12 cellular contexts compared by ENCODE assay signal in the genomic region with DNA sequence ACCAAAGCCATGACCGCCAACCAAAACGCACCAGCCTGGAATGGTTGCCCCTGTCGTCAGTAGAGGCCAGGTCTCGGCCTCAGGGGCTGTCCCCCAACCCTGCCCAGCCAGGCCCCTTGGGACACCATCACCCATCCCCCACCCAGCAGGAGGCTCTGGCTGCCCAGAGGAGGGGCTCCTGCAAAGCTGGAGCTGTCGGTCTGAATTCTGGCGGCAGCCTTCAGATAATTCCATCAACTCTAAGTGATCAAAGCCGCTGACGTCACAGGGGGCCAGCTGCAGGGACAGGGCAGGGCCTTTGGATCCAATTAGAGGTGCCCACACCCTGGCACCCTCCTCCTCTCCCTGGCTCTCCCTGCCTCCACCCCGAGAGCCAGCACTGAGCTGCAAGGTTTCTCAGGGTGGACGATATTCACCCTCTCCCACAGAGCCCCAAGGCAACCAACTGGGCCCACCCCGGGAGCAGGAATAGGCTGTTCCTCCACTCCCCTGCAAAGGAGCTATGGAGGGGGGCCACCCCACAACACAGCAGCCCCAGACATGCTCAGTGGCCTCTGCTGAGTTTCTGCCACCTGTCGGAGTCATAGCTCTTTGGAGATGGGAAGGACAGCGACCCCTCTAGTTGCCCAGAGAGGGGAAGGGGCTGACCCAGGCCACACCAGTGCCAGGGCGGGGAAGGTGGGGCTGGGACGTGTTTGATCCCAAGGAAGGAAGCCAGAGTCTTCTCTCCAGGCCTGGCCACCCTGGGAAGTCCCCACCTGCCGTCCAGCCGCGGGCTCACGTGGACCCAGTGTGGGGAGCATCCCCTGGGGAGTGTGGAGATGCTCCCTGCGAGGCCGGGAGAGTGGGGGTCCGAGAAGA.
DNase-seq lines count a peak whose midpoint lies in the region; ATAC-seq and TF ChIP-seq lines count a peak whose summit lies in the region.
"Had no signal": no experiment of that assay in that cellular context is flagged by ENCODE, and none has a peak within 500 bp of the region (broad histone marks: within the 10 kb centered on the region; RNA-seq: fewer than 3 reads in every experiment).

No MANE protein-coding gene starts in this region.

- peaks cover 11% of the 10 kb centered on the region for H3K4me1 Mint-ChIP-seq in activated naive CD8-positive, alpha-beta T cell (ENCODE audit: low read depth)
- peaks cover 9% of the 10 kb centered on the region for H3K4me1 Mint-ChIP-seq in activated naive CD8-positive, alpha-beta T cell treated with anti-CD3 and anti-CD28 coated beads, Interleukin-2, amount 50 U/mL, for 24 hours
- peaks cover 15% of the 10 kb centered on the region for H3K4me1 Mint-ChIP-seq in activated B cell treated with CpG ODN at 0.5 μM for 24 hours

- no peak overlapping the region for H3K27ac Mint-ChIP-seq in activated naive CD8-positive, alpha-beta T cell
- H3K27ac Mint-ChIP-seq in activated naive CD8-positive, alpha-beta T cell treated with anti-CD3 and anti-CD28 coated beads, Interleukin-2, amount 50 U/mL, for 24 hours, result no peak overlapping the region
- no peak overlapping the region for H3K27ac Mint-ChIP-seq in activated B cell treated with CpG ODN at 0.5 μM for 24 hours

- H3K36me3 ChIP-seq in tibial nerve, result no peaks in the 10 kb centered on the region

- no peaks in the 10 kb centered on the region for H3K9me3 Mint-ChIP-seq in activated naive CD8-positive, alpha-beta T cell (ENCODE audit: low read depth)
- no peaks in the 10 kb centered on the region for H3K9me3 Mint-ChIP-seq in activated naive CD8-positive, alpha-beta T cell treated with anti-CD3 and anti-CD28 coated beads, Interleukin-2, amount 50 U/mL, for 24 hours
- no peaks in the 10 kb centered on the region for H3K9me3 Mint-ChIP-seq in activated B cell treated with CpG ODN at 0.5 μM for 24 hours
- H3K9me3 Mint-ChIP-seq: activated T-helper 2 cell treated with anti-CD3 and anti-CD28 coated beads, Interferon-gamma antibody, Interleukin-2, Interleukin-4, amounts not matched to agents 10 μg/mL and 5 μg/mL and 100 μg/mL, durations not matched to agents 14 hours and 24 hours and 36 hours; stimulated activated naive CD8-positive, alpha-beta T cell treated with anti-CD3 and anti-CD28 coated beads, Interleukin-15, Interleukin-2, amounts not matched to agents 100 ng/mL and 50 ng/mL, for 24 hours had no signal

- H3K27me3 Mint-ChIP-seq in activated naive CD8-positive, alpha-beta T cell, result no peaks in the 10 kb centered on the region
- H3K27me3 Mint-ChIP-seq in activated naive CD8-positive, alpha-beta T cell treated with anti-CD3 and anti-CD28 coated beads, Interleukin-2, amount 50 U/mL, for 24 hours, result peaks cover 10% of the 10 kb centered on the region
- H3K27me3 Mint-ChIP-seq in activated B cell treated with CpG ODN at 0.5 μM for 24 hours, result no peaks in the 10 kb centered on the region
- H3K27me3 Mint-ChIP-seq: stimulated activated naive CD8-positive, alpha-beta T cell treated with anti-CD3 and anti-CD28 coated beads, Interleukin-15, Interleukin-2, amounts not matched to agents 100 ng/mL and 50 ng/mL, for 24 hours had no signal

- CTCF ChIA-PET in activated B cell treated with CpG ODN at 0.5 μM for 24 hours (lab: Charles Lee), result interaction anchor here (1.0 to 1.9 kb wide), 9 partner anchors 9 to 477 kb away, joined by 3 to 11 read pairs (median 4); no protein-coding TSS in a partner anchor

- TF ChIP-seq POLR2A in tibial nerve (IDR thresholded peaks at IDR 0.05), result no peak

- peak overlapping the region; percentile 49 for H3K4me3 Mint-ChIP-seq in activated naive CD8-positive, alpha-beta T cell
- no peak overlapping the region for H3K4me3 Mint-ChIP-seq in activated naive CD8-positive, alpha-beta T cell treated with anti-CD3 and anti-CD28 coated beads, Interleukin-2, amount 50 U/mL, for 24 hours
- H3K4me3 Mint-ChIP-seq in activated B cell treated with CpG ODN at 0.5 μM for 24 hours, result peak overlapping the region; percentile 55

- TF ChIP-seq EP300 in tibial nerve (IDR thresholded peaks at IDR 0.05), result no peak

- peaks cover 0 to 3% of the 10 kb centered on the region in 2 donors for H3K27me3 ChIP-seq in tibial nerve

- ATAC-seq in activated naive CD8-positive, alpha-beta T cell treated with anti-CD3 and anti-CD28 coated beads, Interleukin-2, amount 50 U/mL, for 24 hours, result no peak
- ATAC-seq in activated B cell treated with CpG ODN at 0.5 μM for 24 hours (ENCODE audit: low read depth) (no peak), GM19324 (IDR thresholded peaks at IDR 0.05; ENCODE audit: low FRiP score, unreplicated experiment) (no peak)

- peak overlapping the region; percentile 9 to 65 (median 56) for H3K27ac ChIP-seq in tibial nerve

- no peak for TF ChIP-seq CTCF in activated B cell treated with CpG ODN at 0.5 μM for 24 hours (IDR thresholded peaks at IDR 0.05)
- no peak for TF ChIP-seq CTCF in tibial nerve (IDR thresholded peaks at IDR 0.05)

- H3K4me3 ChIP-seq in tibial nerve, result peak overlapping the region; percentile 60 to 82 (median 66)
- H3K4me3 ChIP-seq: lung had no signal

- H3K36me3 Mint-ChIP-seq in activated naive CD8-positive, alpha-beta T cell, result no peaks in the 10 kb centered on the region
- no peaks in the 10 kb centered on the region for H3K36me3 Mint-ChIP-seq in activated naive CD8-positive, alpha-beta T cell treated with anti-CD3 and anti-CD28 coated beads, Interleukin-2, amount 50 U/mL, for 24 hours (ENCODE audit: low read depth)
- peaks cover 2% of the 10 kb centered on the region for H3K36me3 Mint-ChIP-seq in activated B cell treated with CpG ODN at 0.5 μM for 24 hours (ENCODE audit: low read depth)

- H3K9me3 ChIP-seq in tibial nerve, result no peaks in the 10 kb centered on the region

- DNase-seq in activated naive CD8-positive, alpha-beta T cell treated with anti-CD3 and anti-CD28 coated beads, Interleukin-2, amount 50 U/mL, for 24 hours, result no peak
- DNase-seq in activated B cell treated with CpG ODN at 0.5 μM for 24 hours (no peak), left kidney (ENCODE audit: low read depth, low spot score) (peak; percentile 60), tibial nerve (ENCODE audit: low spot score in 2 of 2) (no peak), germinal center (ENCODE audit: low spot score) (no peak), head of caudate nucleus (no peak)
- DNase-seq: DMS 273 treated with DMSO at 0.1 percent for 48 hours had no signal

- intact Hi-C loops in activated B cell treated with CpG ODN at 0.5 μM for 24 hours (cut with micrococcal nuclease), result loop anchor here (2.0 to 10.0 kb wide), 4 partner anchors 77 to 885 kb away; a partner anchor contains a TSS
- intact Hi-C loops in head of caudate nucleus (cut with DNase I), result loop anchor here (5.0 to 10.0 kb wide), 2 partner anchors 73 to 165 kb away; a partner anchor contains a TSS

- POLR2A ChIA-PET in activated B cell treated with CpG ODN at 0.5 μM for 24 hours (lab: Charles Lee), result interaction anchor here (0.6 to 1.1 kb wide), 2 partner anchors 477 to 986 kb away, joined by 4 to 5 read pairs; no protein-coding TSS in a partner anchor

- H3K4me1 ChIP-seq in tibial nerve, result peaks cover 0 to 30% (median 8%) of the 10 kb centered on the region in 4 donors

- 53 to 57% methylated on average over 13 of the region's 22 CpGs for WGBS in tibial nerve, 2 donors
